8 cellular contexts compared by ENCODE assay signal in genomic region chr12:56724660-56724988, GRCh38. TPM values are rescaled to one million over a fixed set of nuclear protein-coding genes. Genes with fewer than 3 reads are reported as not detected.
DNase-seq lines count a peak whose midpoint lies in the region; ATAC-seq, FAIRE-seq and TF ChIP-seq lines count a peak whose summit lies in the region.

No MANE protein-coding gene starts in this region.

- TF ChIP-seq POLR2A in A549 (IDR thresholded peaks at IDR 0.05; ENCODE audit: low read length) = no peak

- FAIRE-seq in A549 (lab: Jason Lieb, UNC) = no peak

- H3K27ac ChIP-seq in A549 = peak overlapping the region; percentile 96 to 99
- peak overlapping the region; percentile 97 for H3K27ac ChIP-seq in substantia nigra (ENCODE audit: low read depth, low read length, poor library complexity, severe bottlenecking)

- peak overlapping the region; percentile 99 for H3K4me3 ChIP-seq in A549
- peak overlapping the region; percentile 97 for H3K4me3 ChIP-seq in astrocyte of the spinal cord (ENCODE audit: low read depth, low read length)

- H3K4me1 ChIP-seq in A549 = peaks cover 39% of the 10 kb centered on the region

- DNase-seq in A549 (ENCODE audit: low read depth in 1 of 2, low spot score in 1 of 2) (no peak), astrocyte of the spinal cord (ENCODE audit: low read depth, low spot score) (no peak), kidney tubule cell (ENCODE audit: low spot score) (peak; percentile 25), substantia nigra (lab: John Stamatoyannopoulos, UW) (peak in 11 of 49 donors; percentile 28 to 69 (median 51))
- no peak for DNase-seq in stimulated activated naive CD4-positive, alpha-beta T cell treated with Interleukin-2 at 50 U/mL for 16 hours (lab: John Stamatoyannopoulos, UW)

- H3K4me2 ChIP-seq in A549 = peak overlapping the region; percentile 85

- POLR2A ChIA-PET in A549 (lab: Yijun Ruan, JAX) = interaction anchor here (0.8 to 3.2 kb wide), 8 partner anchors 8 to 364 kb away, joined by 3 to 72 read pairs (median 6); partner anchors contain the start of genes NAB2 and PTGES3

- in situ Hi-C loops in astrocyte of the spinal cord (cut with HindIII; ENCODE audit: low sequenced_read_pairs) = no loop called here

- peak; percentile 25 to 31; a peak in 5 of 6 replicates for ATAC-seq in A549
- ATAC-seq in HG03378 (IDR thresholded peaks at IDR 0.05; ENCODE audit: unreplicated experiment) = peak; percentile 2
- no peak for ATAC-seq in HG02610 (IDR thresholded peaks at IDR 0.05; ENCODE audit: unreplicated experiment)
- no peak for ATAC-seq in HG02884 (IDR thresholded peaks at IDR 0.05; ENCODE audit: unreplicated experiment)

- TF ChIP-seq EP300 in A549 (IDR thresholded peaks at IDR 0.05) = no peak

- CTCF ChIA-PET in A549 (lab: Yijun Ruan, JAX) = interaction anchor here (2.3 kb wide), 1 partner anchor 23 kb away, joined by 8 read pairs; no protein-coding TSS in a partner anchor

- no peak for TF ChIP-seq RAD21 in A549 (conservative IDR thresholded peaks at IDR 0.05 in 1 of 2, IDR thresholded peaks at IDR 0.05 in 1 of 2)

- TF ChIP-seq CTCF in A549 (IDR thresholded peaks at IDR 0.05) (no peak), astrocyte of the spinal cord (IDR thresholded peaks at IDR 0.05; ENCODE audit: low read depth, low read length) (no peak)

- WGBS in A549 (ENCODE audit: missing lambda C conversion rate) = under 1% methylated on average over 9 of the region's 9 CpGs

- H3K9me3 ChIP-seq in A549 = no peaks in the 10 kb centered on the region

TF ChIP-seq in A549, 52 proteins besides CTCF, POLR2A, EP300 and RAD21:
- no peak for TF ChIP-seq JUN (IDR thresholded peaks at IDR 0.05)
- TF ChIP-seq KDM5A (IDR thresholded peaks at IDR 0.05) = peak; percentile 48; the same call in 1 of the 2 replicates

RNA-seq across cellular contexts. Expression of gene NACA, which starts 0.5 kb away (rescaled TPM):
- 993 and 1,560 TPM in 2 replicates for polyA plus RNA-seq in A549 (2011; rRNA removed)
- 797 and 972 TPM in 2 replicates for polyA plus RNA-seq in A549 (2012; cell fraction: cytosol; rRNA removed)
- 286 and 326 TPM in 2 replicates for polyA plus RNA-seq in A549 (2012; cell fraction: nucleus; rRNA removed)
- 2,331 to 2,770 TPM (median 2,562 TPM) in 3 replicates for polyA plus RNA-seq in A549 (2017; fragmentation: RNase III; extraction: RNeasy Plus Mini Kit Qiagen cat#74134 plus additional on column Dnase treatment)
- polyA minus RNA-seq in A549 (2011; rRNA and poly(A)+ RNA removed) = 462 and 592 TPM in 2 replicates

RNA-seq across cellular contexts. Expression of gene PRIM1, which starts 27.5 kb away (rescaled TPM):
- polyA plus RNA-seq in A549 (2011; rRNA removed) (53.9 and 66.8 TPM in 2 replicates), A549 (2017; fragmentation: RNase III; extraction: RNeasy Plus Mini Kit Qiagen cat#74134 plus additional on column Dnase treatment) (43.5 to 48.1 TPM (median 44.4 TPM) in 3 replicates)
- 28.4 and 28.5 TPM in 2 replicates for polyA plus RNA-seq in A549 (2012; cell fraction: cytosol; rRNA removed)
- polyA plus RNA-seq in A549 (2012; cell fraction: nucleus; rRNA removed) = 19.4 and 25.8 TPM in 2 replicates
- 18.5 and 26.0 TPM in 2 replicates for polyA minus RNA-seq in A549 (2011; rRNA and poly(A)+ RNA removed)

RNA-seq across cellular contexts. Expression of gene PTGES3, which starts 36.5 kb away (rescaled TPM):
- polyA plus RNA-seq in A549 (2011; rRNA removed) = 211 and 272 TPM in 2 replicates
- 105 and 133 TPM in 2 replicates for polyA plus RNA-seq in A549 (2012; cell fraction: cytosol; rRNA removed)
- 65.4 and 72.5 TPM in 2 replicates for polyA plus RNA-seq in A549 (2012; cell fraction: nucleus; rRNA removed)
- 400 to 467 TPM (median 406 TPM) in 3 replicates for polyA plus RNA-seq in A549 (2017; fragmentation: RNase III; extraction: RNeasy Plus Mini Kit Qiagen cat#74134 plus additional on column Dnase treatment)
- polyA minus RNA-seq in A549 (2011; rRNA and poly(A)+ RNA removed) = 40.5 and 51.6 TPM in 2 replicates

RNA-seq across cellular contexts. Expression of gene HSD17B6, which starts 38.5 kb away (rescaled TPM):
- polyA plus RNA-seq in A549 (2011; rRNA removed) (2.0 and 2.6 TPM in 2 replicates), A549 (2017; fragmentation: RNase III; extraction: RNeasy Plus Mini Kit Qiagen cat#74134 plus additional on column Dnase treatment) (2.3 to 2.9 TPM (median 2.7 TPM) in 3 replicates)
- polyA plus RNA-seq in A549 (2012; cell fraction: cytosol; rRNA removed) = 1.3 and 1.7 TPM in 2 replicates
- 1.3 and 1.4 TPM in 2 replicates for polyA plus RNA-seq in A549 (2012; cell fraction: nucleus; rRNA removed)
- 0.62 and 1.3 TPM in 2 replicates for polyA minus RNA-seq in A549 (2011; rRNA and poly(A)+ RNA removed)

Comparison
In these comparisons a context has a peak if more than half of its experiments do, and no peak if none do; other contexts are left out.
1. ATAC-seq: peak in A549 (2 of 2) and HG03378 (single experiment); none in HG02610 (single experiment) and HG02884 (single experiment).